14 cellular contexts compared by ENCODE assay signal in the genomic region with DNA sequence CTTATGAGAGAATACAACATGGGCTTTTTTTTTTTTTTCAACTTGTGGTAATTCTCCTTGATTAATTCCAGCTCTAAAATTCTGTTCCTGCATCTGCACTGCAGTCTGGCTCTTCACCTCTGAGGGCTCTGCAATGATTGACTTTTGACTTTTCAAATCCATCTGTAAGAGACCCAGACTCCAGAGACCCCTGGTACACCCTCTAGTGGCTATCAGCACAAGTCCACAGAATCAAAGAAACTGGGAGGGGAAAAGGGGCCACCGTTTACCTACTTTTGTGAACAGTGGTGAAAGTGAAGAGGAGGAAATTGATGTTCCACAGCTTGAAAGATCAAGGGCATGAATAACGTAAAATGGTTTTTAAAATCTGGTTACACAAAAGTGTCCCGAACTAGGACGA.
A peak's percentile ranks its signal among the peaks of the same experiment; 100 is the strongest.
DNase-seq lines count a peak whose midpoint lies in the region; ATAC-seq and TF ChIP-seq lines count a peak whose summit lies in the region.
"Had no signal": no experiment of that assay in that cellular context is flagged by ENCODE, and none has a peak within 500 bp of the region (broad histone marks: within the 10 kb centered on the region; RNA-seq: fewer than 3 reads in every experiment).

No MANE protein-coding gene starts in this region.

- H3K9me3 Mint-ChIP-seq in Caco-2 (ENCODE audit: unreplicated experiment), result no peaks in the 10 kb centered on the region
- H3K9me3 Mint-ChIP-seq in nephron, result no peaks in the 10 kb centered on the region
- H3K9me3 Mint-ChIP-seq: activated naive CD8-positive, alpha-beta T cell treated with anti-CD3 and anti-CD28 coated beads for 36 hours; CD8-positive, alpha-beta T cell had no signal

- H3K4me3 ChIP-seq in Caco-2 (ENCODE audit: low read depth, low read length), result no peak overlapping the region
- H3K4me3 ChIP-seq in astrocyte of the spinal cord (ENCODE audit: low read depth, low read length), result no peak overlapping the region
- no peak overlapping the region for H3K4me3 ChIP-seq in trophoblast cell (ENCODE audit: low read depth, low read length)
- H3K4me3 ChIP-seq: colonic mucosa had no signal

- H3K27me3 Mint-ChIP-seq in Caco-2 (ENCODE audit: insufficient read depth, unreplicated experiment) (no peaks in the 10 kb centered on the region), nephron (ENCODE audit: low read depth) (peaks cover 7% of the 10 kb centered on the region)

- no peak for ATAC-seq in sciatic nerve
- no peak for ATAC-seq in GM18858 (IDR thresholded peaks at IDR 0.05; ENCODE audit: unreplicated experiment)
- ATAC-seq: CD8-positive, alpha-beta T cell had no signal

- H2BK5ac ChIP-seq in trophoblast cell (ENCODE audit: low read depth, low read length, poor library complexity), result no peak overlapping the region

- H3K27ac ChIP-seq in trophoblast cell (ENCODE audit: low read depth, low read length), result no peak overlapping the region
- H3K27ac ChIP-seq: colonic mucosa had no signal

- TF ChIP-seq CTCF in Caco-2 (IDR thresholded peaks at IDR 0.05; ENCODE audit: insufficient read depth in 1 of 2, low read depth in 1 of 2, low read length in 1 of 2, severe bottlenecking in 1 of 2, unreplicated experiment in 1 of 2) (peak; percentile 52 to 76), astrocyte of the spinal cord (IDR thresholded peaks at IDR 0.05; ENCODE audit: low read depth, low read length) (peak; percentile 35), nephron (IDR thresholded peaks at IDR 0.05; ENCODE audit: unreplicated experiment in 3 of 3) (peak; percentile 37 to 47 (median 38))

- CTCF ChIA-PET in Caco-2 (lab: Charles Lee), result interaction anchor here (0.8 kb wide), 1 partner anchor 153 kb away, joined by 4 read pairs; no protein-coding TSS in a partner anchor

- peak; percentile 25; the same call in 1 of the 2 replicates for TF ChIP-seq RAD21 in Ishikawa (IDR thresholded peaks at IDR 0.05; ENCODE audit: low read depth)

- H3K18ac ChIP-seq in trophoblast cell (ENCODE audit: low read length), result no peak overlapping the region

- H4K12ac ChIP-seq in trophoblast cell (ENCODE audit: low read depth, low read length), result no peak overlapping the region

- in situ Hi-C loops in astrocyte of the spinal cord (cut with HindIII; ENCODE audit: low sequenced_read_pairs), result no loop called here

- no peak for TF ChIP-seq EP300 in Ishikawa (IDR thresholded peaks at IDR 0.05; ENCODE audit: borderline replicate concordance)

- no peaks in the 10 kb centered on the region for H3K36me3 Mint-ChIP-seq in Caco-2 (ENCODE audit: insufficient read depth, unreplicated experiment)
- no peaks in the 10 kb centered on the region for H3K36me3 Mint-ChIP-seq in nephron (ENCODE audit: low read depth)
- H3K36me3 Mint-ChIP-seq: activated naive CD8-positive, alpha-beta T cell treated with anti-CD3 and anti-CD28 coated beads for 36 hours; CD8-positive, alpha-beta T cell had no signal

- no TSS peak for BruUV-seq in Caco-2 (replicated peaks; lab: Mats Ljungman, UMichigan)

- DNase-seq in Caco-2 (peak in 1 of 2 experiments; percentile 42), astrocyte of the spinal cord (ENCODE audit: low read depth, low spot score) (no peak), NCI-H774 (lab: John Stamatoyannopoulos, UW) (no peak), sciatic nerve (ENCODE audit: low spot score) (no peak), trophoblast cell (no peak)
- DNase-seq: activated naive CD8-positive, alpha-beta T cell treated with anti-CD3 and anti-CD28 coated beads for 36 hours; CD8-positive, alpha-beta T cell; colonic mucosa; NCI-H345; RPMI8226; substantia nigra had no signal

- no peak overlapping the region for H2BK120ac ChIP-seq in trophoblast cell (ENCODE audit: insufficient read depth, low read length, poor library complexity)

- no peak overlapping the region for H3K23ac ChIP-seq in trophoblast cell (ENCODE audit: low read length)

- no peak overlapping the region for H3K14ac ChIP-seq in trophoblast cell (ENCODE audit: low read length)

- no CpG with 5 or more reads among the region's 4 CpGs for WGBS in trophoblast cell (ENCODE audit: extremely low coverage, insufficient coverage, insufficient read length)

- no peak overlapping the region for H3K4me2 ChIP-seq in trophoblast cell (ENCODE audit: low read length)

- no peak overlapping the region for H3K9ac ChIP-seq in trophoblast cell (ENCODE audit: low read length)

- H2AFZ ChIP-seq in trophoblast cell (ENCODE audit: insufficient read depth, low read length, poor library complexity), result no peak overlapping the region

- H4K8ac ChIP-seq in trophoblast cell (ENCODE audit: low read depth, low read length), result no peak overlapping the region

- H3K27ac Mint-ChIP-seq in Caco-2 (ENCODE audit: unreplicated experiment) (peak overlapping the region; percentile 51), nephron (peak overlapping the region; percentile 27 to 29 (median 28))
- H3K27ac Mint-ChIP-seq: activated naive CD8-positive, alpha-beta T cell treated with anti-CD3 and anti-CD28 coated beads for 36 hours; CD8-positive, alpha-beta T cell had no signal

- intact Hi-C loops in Caco-2 (cut with micrococcal nuclease; ENCODE audit: unreplicated experiment), result loop anchor here (2.0 kb wide), 1 partner anchor 163 kb away; no protein-coding TSS in a partner anchor
- intact Hi-C loops in sciatic nerve (cut with DNase I), result no loop called here

- H3K27me3 ChIP-seq in Caco-2 (replicated peaks; ENCODE audit: control insufficient read depth, insufficient read depth, low read length) (no peaks in the 10 kb centered on the region), trophoblast cell (ENCODE audit: insufficient read depth, low read length) (no peaks in the 10 kb centered on the region)
- H3K27me3 ChIP-seq: colonic mucosa had no signal

- no peak overlapping the region for H2BK12ac ChIP-seq in trophoblast cell (ENCODE audit: low read length)

- peaks cover 28% of the 10 kb centered on the region for H3K4me1 Mint-ChIP-seq in Caco-2 (ENCODE audit: low read depth, unreplicated experiment)
- H3K4me1 Mint-ChIP-seq in nephron, result peaks cover 47% of the 10 kb centered on the region
- H3K4me1 Mint-ChIP-seq: activated naive CD8-positive, alpha-beta T cell treated with anti-CD3 and anti-CD28 coated beads for 36 hours had no signal

- H3K36me3 ChIP-seq in Caco-2 (ENCODE audit: control insufficient read depth, insufficient read depth, low read length) (no peaks in the 10 kb centered on the region), trophoblast cell (ENCODE audit: control insufficient read depth in 1 of 2, insufficient read depth in 2 of 2, low read length in 2 of 2) (no peaks in the 10 kb centered on the region)
- H3K36me3 ChIP-seq: colonic mucosa had no signal

- no peak overlapping the region for H2AK5ac ChIP-seq in trophoblast cell (ENCODE audit: low read length)

- peaks cover 2% of the 10 kb centered on the region for H3K79me2 ChIP-seq in trophoblast cell (ENCODE audit: control insufficient read depth, insufficient read depth, low read length, poor library complexity)

- H3K79me1 ChIP-seq in trophoblast cell (ENCODE audit: low read length), result peaks cover 13% of the 10 kb centered on the region

- H3K4ac ChIP-seq in trophoblast cell (ENCODE audit: low read depth, low read length), result no peak overlapping the region

- POLR2A ChIA-PET in Caco-2 (lab: Charles Lee), result no interaction called here

- H3K4me3 Mint-ChIP-seq in Caco-2 (ENCODE audit: unreplicated experiment) (no peak overlapping the region), nephron (no peak overlapping the region)
- H3K4me3 Mint-ChIP-seq: activated naive CD8-positive, alpha-beta T cell treated with anti-CD3 and anti-CD28 coated beads for 36 hours; CD8-positive, alpha-beta T cell had no signal

- H3K9me3 ChIP-seq in Caco-2, result no peaks in the 10 kb centered on the region
- no peaks in the 10 kb centered on the region for H3K9me3 ChIP-seq in trophoblast cell (ENCODE audit: insufficient read depth, low read depth, low read length)
- H3K9me3 ChIP-seq: colonic mucosa had no signal

- H4K91ac ChIP-seq in trophoblast cell (ENCODE audit: low read depth, low read length), result no peak overlapping the region

- H3K4me1 ChIP-seq in Caco-2 (peaks cover 21% of the 10 kb centered on the region; the same call in 1 of the 2 replicates), trophoblast cell (ENCODE audit: control insufficient read depth in 1 of 2, insufficient read depth in 2 of 2, low read length in 2 of 2) (peaks cover 20 to 27% of the 10 kb centered on the region in 2 experiments)
- H3K4me1 ChIP-seq: colonic mucosa had no signal

TF ChIP-seq in Ishikawa, 13 proteins besides CTCF, POLR2A, EP300 and RAD21 (continues in another document):
- TF ChIP-seq TCF12 (IDR thresholded peaks at IDR 0.05; ENCODE audit: low read depth), result no peak
- TF ChIP-seq, protein P1, sequence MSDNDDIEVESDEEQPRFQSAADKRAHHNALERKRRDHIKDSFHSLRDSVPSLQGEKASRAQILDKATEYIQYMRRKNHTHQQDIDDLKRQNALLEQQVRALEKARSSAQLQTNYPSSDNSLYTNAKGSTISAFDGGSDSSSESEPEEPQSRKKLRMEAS (IDR thresholded peaks at IDR 0.05), result no peak
- no peak for TF ChIP-seq NFIC (IDR thresholded peaks at IDR 0.05)
- no peak for TF ChIP-seq FOXM1 (IDR thresholded peaks at IDR 0.05; ENCODE audit: borderline replicate concordance, low read depth)
- no peak for TF ChIP-seq CREB1 (IDR thresholded peaks at IDR 0.05; ENCODE audit: low read depth)
- no peak for TF ChIP-seq TAF1 (IDR thresholded peaks at IDR 0.05; ENCODE audit: low read depth)
- TF ChIP-seq USF1 (IDR thresholded peaks at IDR 0.05), result no peak
- TF ChIP-seq EGR1 (IDR thresholded peaks at IDR 0.05), result no peak
- TF ChIP-seq CEBPB (IDR thresholded peaks at IDR 0.05), result no peak
- no peak for TF ChIP-seq TEAD4 (IDR thresholded peaks at IDR 0.05)
- TF ChIP-seq YY1 (IDR thresholded peaks at IDR 0.05; ENCODE audit: low read depth), result no peak
